In the genomic region with DNA sequence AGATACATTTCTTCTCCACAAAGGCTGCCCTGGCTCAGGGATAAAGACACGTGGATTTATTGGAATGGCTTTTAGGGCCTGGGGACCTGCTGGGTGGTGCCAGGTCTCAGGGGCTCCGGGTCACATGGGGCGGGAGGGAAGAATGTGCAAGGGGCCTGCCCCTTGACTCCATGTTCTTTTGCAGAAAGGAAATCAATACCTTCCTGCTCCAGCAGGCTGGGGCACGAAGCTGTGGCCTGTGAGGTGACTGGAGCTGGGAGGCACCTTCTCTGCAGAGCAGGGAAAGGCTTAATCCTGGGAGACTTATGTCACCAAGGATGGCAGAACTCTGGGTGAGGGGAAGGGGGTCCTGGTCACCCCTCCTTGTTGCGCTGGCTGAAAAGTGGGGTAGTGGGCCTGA, we compare ENCODE assay signal across 13 cellular contexts. TPM values are rescaled to one million over a fixed set of nuclear protein-coding genes. Genes with fewer than 3 reads are reported as not detected.
DNase-seq lines count a peak whose midpoint lies in the region; ATAC-seq and TF ChIP-seq lines count a peak whose summit lies in the region.
"Had no signal": no experiment of that assay in that cellular context is flagged by ENCODE, and none has a peak within 500 bp of the region (broad histone marks: within the 10 kb centered on the region; RNA-seq: fewer than 3 reads in every experiment).

No MANE protein-coding gene starts in this region.

- intact Hi-C loops in activated CD4-positive, alpha-beta memory T cell treated with anti-CD3 and anti-CD28 coated beads for 36 hours (cut with micrococcal nuclease) = loop anchor here (2.0 kb wide), 1 partner anchor 16 kb away; no protein-coding TSS in a partner anchor
- intact Hi-C loops in HCT116 (cut with micrococcal nuclease) = loop anchor here (2.0 to 5.0 kb wide), 3 partner anchors 786 to 1591 kb away; no protein-coding TSS in a partner anchor

- CTCF ChIA-PET in activated CD4-positive, alpha-beta memory T cell treated with anti-CD3 and anti-CD28 coated beads for 36 hours (lab: Charles Lee) = interaction anchor here (0.8 to 3.4 kb wide), 11 partner anchors 10 to 787 kb away, joined by 3 to 31 read pairs (median 3); no protein-coding TSS in a partner anchor
- CTCF ChIA-PET in activated CD4-positive, alpha-beta memory T cell treated with anti-CD3 and anti-CD28 coated beads, Interleukin-2, amount 10 ng/mL, durations not matched to agents 7 days and 5 days (lab: Charles Lee) = interaction anchor here (0.8 to 3.5 kb wide), 5 partner anchors 10 to 514 kb away, joined by 3 to 11 read pairs (median 3); no protein-coding TSS in a partner anchor
- CTCF ChIA-PET in HCT116 (lab: Charles Lee) = interaction anchor here (0.9 to 1.6 kb wide), 4 partner anchors 124 to 787 kb away, joined by 3 to 8 read pairs (median 3); no protein-coding TSS in a partner anchor

- peak overlapping the region; percentile 24 for H3K27ac Mint-ChIP-seq in activated CD4-positive, alpha-beta memory T cell treated with anti-CD3 and anti-CD28 coated beads for 36 hours
- H3K27ac Mint-ChIP-seq in activated CD4-positive, alpha-beta memory T cell treated with anti-CD3 and anti-CD28 coated beads, Interleukin-2, amount 10 ng/mL, durations not matched to agents 7 days and 5 days = no peak overlapping the region
- H3K27ac Mint-ChIP-seq in endodermal cell (no peak overlapping the region), progenitor cell of endocrine pancreas (peak overlapping the region; percentile 94)
- H3K27ac Mint-ChIP-seq: HFFc6 had no signal

- H4K20me1 ChIP-seq in HCT116 (ENCODE audit: insufficient read depth) = no peaks in the 10 kb centered on the region

- TF ChIP-seq RAD21 in HCT116 (IDR thresholded peaks at IDR 0.05; ENCODE audit: low read depth) = no peak

- no peaks in the 10 kb centered on the region for H3K36me3 Mint-ChIP-seq in activated CD4-positive, alpha-beta memory T cell treated with anti-CD3 and anti-CD28 coated beads for 36 hours
- H3K36me3 Mint-ChIP-seq in activated CD4-positive, alpha-beta memory T cell treated with anti-CD3 and anti-CD28 coated beads, Interleukin-2, amount 10 ng/mL, durations not matched to agents 7 days and 5 days (ENCODE audit: low read depth) = no peaks in the 10 kb centered on the region
- H3K36me3 Mint-ChIP-seq in endodermal cell (ENCODE audit: low read depth) (no peaks in the 10 kb centered on the region), progenitor cell of endocrine pancreas (ENCODE audit: insufficient read depth) (no peaks in the 10 kb centered on the region)
- H3K36me3 Mint-ChIP-seq: CD14-positive monocyte had no signal

- H3K27ac ChIP-seq in HCT116 (ENCODE audit: low read depth, low read length) = no peak overlapping the region
- no peak overlapping the region for H3K27ac ChIP-seq in endodermal cell (ENCODE audit: low read depth, low read length)
- H3K27ac ChIP-seq: GM23248, PC-9 had no signal

- no peaks in the 10 kb centered on the region for H3K27me3 ChIP-seq in HCT116 (ENCODE audit: insufficient read depth, low read length)
- no peaks in the 10 kb centered on the region for H3K27me3 ChIP-seq in endodermal cell (ENCODE audit: control insufficient read depth, insufficient read depth, low read length, poor library complexity, severe bottlenecking)

- no peaks in the 10 kb centered on the region for H3K9me3 Mint-ChIP-seq in activated CD4-positive, alpha-beta memory T cell treated with anti-CD3 and anti-CD28 coated beads for 36 hours
- H3K9me3 Mint-ChIP-seq in activated CD4-positive, alpha-beta memory T cell treated with anti-CD3 and anti-CD28 coated beads, Interleukin-2, amount 10 ng/mL, durations not matched to agents 7 days and 5 days = no peaks in the 10 kb centered on the region
- no peaks in the 10 kb centered on the region for H3K9me3 Mint-ChIP-seq in endodermal cell
- H3K9me3 Mint-ChIP-seq in progenitor cell of endocrine pancreas (ENCODE audit: low read depth) = no peaks in the 10 kb centered on the region
- H3K9me3 Mint-ChIP-seq: HFFc6 had no signal

- POLR2A ChIA-PET in activated CD4-positive, alpha-beta memory T cell treated with anti-CD3 and anti-CD28 coated beads for 36 hours (lab: Charles Lee) = no interaction called here
- POLR2A ChIA-PET in activated CD4-positive, alpha-beta memory T cell treated with anti-CD3 and anti-CD28 coated beads, Interleukin-2, amount 10 ng/mL, durations not matched to agents 7 days and 5 days (lab: Charles Lee) = no interaction called here
- POLR2A ChIA-PET in HCT116 (lab: Charles Lee) = no interaction called here

- no TSS peak for BruUV-seq in HCT116 (replicated peaks; lab: Mats Ljungman, UMichigan)

- peaks cover 3% of the 10 kb centered on the region for H3K4me1 Mint-ChIP-seq in activated CD4-positive, alpha-beta memory T cell treated with anti-CD3 and anti-CD28 coated beads for 36 hours (ENCODE audit: low read depth)
- peaks cover 3% of the 10 kb centered on the region for H3K4me1 Mint-ChIP-seq in activated CD4-positive, alpha-beta memory T cell treated with anti-CD3 and anti-CD28 coated beads, Interleukin-2, amount 10 ng/mL, durations not matched to agents 7 days and 5 days
- H3K4me1 Mint-ChIP-seq in endodermal cell = peaks cover 5% of the 10 kb centered on the region
- H3K4me1 Mint-ChIP-seq in progenitor cell of endocrine pancreas (ENCODE audit: low read depth) = peaks cover 10% of the 10 kb centered on the region

- no peak overlapping the region for H3K4me2 ChIP-seq in HCT116 (ENCODE audit: low read length)
- H3K4me2 ChIP-seq: A549, PC-9 had no signal

- WGBS in endodermal cell (ENCODE audit: insufficient coverage in 1 of 2, insufficient read length in 1 of 2), 2 experiments = 58 to 67% methylated on average over 4 to 5 of the region's 5 CpGs

- no peak for TF ChIP-seq CTCF in HCT116 (IDR thresholded peaks at IDR 0.05 in 2 of 3, conservative IDR thresholded peaks at IDR 0.05 in 1 of 3; ENCODE audit: borderline replicate concordance in 1 of 3, insufficient read depth in 1 of 3, low read depth in 2 of 3, low read length in 2 of 3)
- TF ChIP-seq CTCF in endodermal cell (conservative IDR thresholded peaks at IDR 0.05) = no peak
- TF ChIP-seq CTCF in progenitor cell of endocrine pancreas (IDR thresholded peaks at IDR 0.05; ENCODE audit: unreplicated experiment) = no peak

- H2AFZ ChIP-seq in HCT116 (ENCODE audit: low read depth, low read length, poor library complexity, severe bottlenecking) = no peak overlapping the region
- H2AFZ ChIP-seq: GM23248, PC-9 had no signal

- H3K4me3 Mint-ChIP-seq in activated CD4-positive, alpha-beta memory T cell treated with anti-CD3 and anti-CD28 coated beads for 36 hours = no peak overlapping the region
- no peak overlapping the region for H3K4me3 Mint-ChIP-seq in activated CD4-positive, alpha-beta memory T cell treated with anti-CD3 and anti-CD28 coated beads, Interleukin-2, amount 10 ng/mL, durations not matched to agents 7 days and 5 days
- no peak overlapping the region for H3K4me3 Mint-ChIP-seq in endodermal cell
- no peak overlapping the region for H3K4me3 Mint-ChIP-seq in progenitor cell of endocrine pancreas (ENCODE audit: low read depth)
- H3K4me3 Mint-ChIP-seq: CD14-positive monocyte, HFFc6 had no signal

- no peak for TF ChIP-seq POLR2A in HCT116 (IDR thresholded peaks at IDR 0.05; ENCODE audit: borderline replicate concordance, extremely low read depth, insufficient read depth, insufficient read length)

- H3K4me1 ChIP-seq in HCT116 (ENCODE audit: control insufficient read depth in 1 of 2, insufficient read depth in 2 of 2, low read length in 2 of 2) = no peaks in the 10 kb centered on the region
- H3K4me1 ChIP-seq in endodermal cell (ENCODE audit: control insufficient read depth, insufficient read depth, low read length) = peaks cover 2% of the 10 kb centered on the region
- H3K4me1 ChIP-seq: A549 had no signal

- H3K4me3 ChIP-seq in HCT116 (replicated peaks in 1 of 2; ENCODE audit: low read depth in 1 of 2, low read length in 2 of 2) (no peak overlapping the region), endodermal cell (ENCODE audit: low read length) (no peak overlapping the region)
- H3K4me3 ChIP-seq: A549, GM23248, PC-9 had no signal

- no peaks in the 10 kb centered on the region for H3K36me3 ChIP-seq in HCT116 (ENCODE audit: control insufficient read depth in 1 of 2, insufficient read depth in 2 of 2, low read length in 2 of 2)
- no peaks in the 10 kb centered on the region for H3K36me3 ChIP-seq in endodermal cell (ENCODE audit: control insufficient read depth, insufficient read depth, low read length)

- no peaks in the 10 kb centered on the region for H3K9me2 ChIP-seq in HCT116 (ENCODE audit: insufficient read depth)

- RAD21 ChIA-PET in HCT116 (lab: Charles Lee; ENCODE audit: low non-redundant PET in 1 of 2, low total read pairs in 2 of 2, uncharacterized antibody in 2 of 2, unreplicated experiment in 2 of 2) = no interaction called here

- no peaks in the 10 kb centered on the region for H3K27me3 Mint-ChIP-seq in activated CD4-positive, alpha-beta memory T cell treated with anti-CD3 and anti-CD28 coated beads for 36 hours
- peaks cover 4% of the 10 kb centered on the region for H3K27me3 Mint-ChIP-seq in activated CD4-positive, alpha-beta memory T cell treated with anti-CD3 and anti-CD28 coated beads, Interleukin-2, amount 10 ng/mL, durations not matched to agents 7 days and 5 days
- no peaks in the 10 kb centered on the region for H3K27me3 Mint-ChIP-seq in endodermal cell (ENCODE audit: insufficient read depth)
- H3K27me3 Mint-ChIP-seq in progenitor cell of endocrine pancreas = no peaks in the 10 kb centered on the region

- DNase-seq in activated CD4-positive, alpha-beta memory T cell treated with anti-CD3 and anti-CD28 coated beads for 36 hours = no peak
- DNase-seq in activated CD4-positive, alpha-beta memory T cell treated with anti-CD3 and anti-CD28 coated beads, Interleukin-2, amount 10 ng/mL, durations not matched to agents 7 days and 5 days = no peak
- no peak for DNase-seq in HCT116 (ENCODE audit: low read depth, low spot score)
- peak; percentile 59 for DNase-seq in endodermal cell
- no peak for DNase-seq in progenitor cell of endocrine pancreas (ENCODE audit: low spot score, unreplicated experiment)
- no peak for DNase-seq in stimulated activated CD4-positive, alpha-beta T cell treated with anti-CD3 and anti-CD28 coated beads, Interleukin-12 subunit alpha, Interleukin-12 subunit beta, amount 100 ng/mL, for 4 hours
- DNase-seq in COR-L47 (lab: John Stamatoyannopoulos, UW) = no peak
- no peak for DNase-seq in stimulated activated CD4-positive, alpha-beta T cell treated with anti-CD3 and anti-CD28 coated beads, Interleukin-1b, Interleukin-23, amount 100 ng/mL, for 48 hours

- no peaks in the 10 kb centered on the region for H3K9me3 ChIP-seq in HCT116 (ENCODE audit: control insufficient read depth in 1 of 2, insufficient read depth in 1 of 2, low read depth in 1 of 2, low read length in 2 of 2)
- H3K9me3 ChIP-seq in endodermal cell (ENCODE audit: control insufficient read depth, low read length) = no peaks in the 10 kb centered on the region
- H3K9me3 ChIP-seq: A549 had no signal

- no peak overlapping the region for H3K9ac ChIP-seq in HCT116 (ENCODE audit: low read length)
- H3K9ac ChIP-seq in endodermal cell (ENCODE audit: extremely low read depth, low read length, poor library complexity, severe bottlenecking) = no peak overlapping the region
- H3K9ac ChIP-seq: GM23248 had no signal

- peak; percentile 39; the same call in 1 of the 2 replicates for ATAC-seq in HCT116

- H3K79me2 ChIP-seq in HCT116 (ENCODE audit: insufficient read depth, low read length) = no peaks in the 10 kb centered on the region

RNA-seq across cellular contexts. Expression of a gene that starts 42.3 kb away (rescaled TPM):
- 10 to 100 TPM; 23.6 to 23.7 TPM for total RNA-seq in activated CD4-positive, alpha-beta memory T cell treated with anti-CD3 and anti-CD28 coated beads for 36 hours
- 10 to 100 TPM; 16.3 to 17.4 TPM for total RNA-seq in activated CD4-positive, alpha-beta memory T cell treated with anti-CD3 and anti-CD28 coated beads, Interleukin-2, amount 10 ng/mL, durations not matched to agents 7 days and 5 days
- total RNA-seq in HCT116 (2021; ENCODE audit: unreplicated experiment) (32.6 TPM), endodermal cell (10 to 100 TPM; 55.0 to 64.7 TPM), progenitor cell of endocrine pancreas (65.4 and 68.6 TPM in 2 replicates)
- polyA plus RNA-seq in HCT116 (2012) = 20.6 and 29.2 TPM in 2 replicates
- polyA plus RNA-seq in endodermal cell (2013, experiment 1 of 2) = 45.7 TPM
- polyA plus RNA-seq in endodermal cell (2013, experiment 2 of 2) = 44.9 TPM

Comparison
In these comparisons a context has a peak if more than half of its experiments do, and no peak if none do; other contexts are left out.
1. H3K27ac Mint-ChIP-seq: peak in activated CD4-positive, alpha-beta memory T cell treated with anti-CD3 and anti-CD28 coated beads for 36 hours (single experiment) and progenitor cell of endocrine pancreas (single experiment); none in activated CD4-positive, alpha-beta memory T cell treated with anti-CD3 and anti-CD28 coated beads, Interleukin-2, amount 10 ng/mL, durations not matched to agents 7 days and 5 days (single experiment) and endodermal cell (single experiment).